7 cellular contexts compared by ENCODE assay signal in genomic region chr1:211576717-211577116, GRCh38. TPM values are rescaled to one million over a fixed set of nuclear protein-coding genes. Genes with fewer than 3 reads are reported as not detected.
DNase-seq lines count a peak whose midpoint lies in the region; ATAC-seq and TF ChIP-seq lines count a peak whose summit lies in the region.

No MANE protein-coding gene starts in this region.

- H3K9me3 ChIP-seq in HCT116 (ENCODE audit: control insufficient read depth in 1 of 2, insufficient read depth in 1 of 2, low read depth in 1 of 2, low read length in 2 of 2) (no peaks in the 10 kb centered on the region), spleen (no peaks in the 10 kb centered on the region)

- intact Hi-C loops in HCT116 (cut with micrococcal nuclease), result no loop called here
- intact Hi-C loops in activated B cell treated with CpG ODN at 0.5 μM for 24 hours (cut with micrococcal nuclease), result loop anchor here (1.0 to 5.0 kb wide), 4 partner anchors 49 to 791 kb away; no protein-coding TSS in a partner anchor
- intact Hi-C loops in spleen (cut with DNase I; ENCODE audit: low total_unique reads), result loop anchor here (5.0 kb wide), 1 partner anchor 66 kb away; no protein-coding TSS in a partner anchor

- no peak for TF ChIP-seq POLR2A in HCT116 (IDR thresholded peaks at IDR 0.05; ENCODE audit: borderline replicate concordance, extremely low read depth, insufficient read depth, insufficient read length)
- no peak for TF ChIP-seq POLR2A in spleen (IDR thresholded peaks at IDR 0.05)

- peak overlapping the region; percentile 94 for H3K4me3 Mint-ChIP-seq in activated B cell treated with CpG ODN at 0.5 μM for 24 hours
- peak overlapping the region; percentile 87 for H3K4me3 Mint-ChIP-seq in glutamatergic neuron (ENCODE audit: unreplicated experiment)

- H3K27ac Mint-ChIP-seq in activated B cell treated with CpG ODN at 0.5 μM for 24 hours, result no peak overlapping the region
- no peak overlapping the region for H3K27ac Mint-ChIP-seq in glutamatergic neuron (ENCODE audit: unreplicated experiment)

- DNase-seq in HCT116 (ENCODE audit: low read depth, low spot score) (no peak), activated B cell treated with CpG ODN at 0.5 μM for 24 hours (no peak), glutamatergic neuron (no peak), spleen (no peak), SIG-M5 (lab: John Stamatoyannopoulos, UW) (no peak), NCI-H2029 (lab: John Stamatoyannopoulos, UW) (no peak), AG08395 (ENCODE audit: low spot score) (no peak)

- H3K9me2 ChIP-seq in HCT116 (ENCODE audit: insufficient read depth), result no peaks in the 10 kb centered on the region

- POLR2A ChIA-PET in HCT116 (lab: Charles Lee) (no interaction called here), activated B cell treated with CpG ODN at 0.5 μM for 24 hours (lab: Charles Lee) (interaction anchor here (1.3 kb wide), 1 partner anchor 30 kb away, joined by 5 read pairs; no protein-coding TSS in a partner anchor)

- H3K36me3 Mint-ChIP-seq in activated B cell treated with CpG ODN at 0.5 μM for 24 hours (ENCODE audit: low read depth), result peaks cover 28% of the 10 kb centered on the region
- no peaks in the 10 kb centered on the region for H3K36me3 Mint-ChIP-seq in glutamatergic neuron (ENCODE audit: unreplicated experiment)

- H3K4me2 ChIP-seq in HCT116 (ENCODE audit: low read length), result peak overlapping the region; percentile 93

- H4K20me1 ChIP-seq in HCT116 (ENCODE audit: insufficient read depth), result no peaks in the 10 kb centered on the region; the same call in 1 of the 2 replicates

- RAD21 ChIA-PET in HCT116 (lab: Charles Lee; ENCODE audit: low non-redundant PET in 1 of 2, low total read pairs in 2 of 2, uncharacterized antibody in 2 of 2, unreplicated experiment in 2 of 2), result interaction anchor here in 1 of 2 experiments (0.6 kb wide), 1 partner anchor 72 kb away, joined by 3 read pairs; no protein-coding TSS in a partner anchor

- H3K4me1 ChIP-seq in HCT116 (ENCODE audit: control insufficient read depth in 1 of 2, insufficient read depth in 2 of 2, low read length in 2 of 2), result peaks cover 10 to 40% of the 10 kb centered on the region in 2 experiments
- H3K4me1 ChIP-seq in spleen, result peaks cover 22 to 76% (median 60%) of the 10 kb centered on the region in 6 donors

- no peak for ATAC-seq in HCT116
- no peak for ATAC-seq in activated B cell treated with CpG ODN at 0.5 μM for 24 hours (ENCODE audit: low read depth)

- CTCF ChIA-PET in HCT116 (lab: Charles Lee) (no interaction called here), activated B cell treated with CpG ODN at 0.5 μM for 24 hours (lab: Charles Lee) (no interaction called here)

- H3K27me3 Mint-ChIP-seq in activated B cell treated with CpG ODN at 0.5 μM for 24 hours, result no peaks in the 10 kb centered on the region
- peaks cover 3% of the 10 kb centered on the region for H3K27me3 Mint-ChIP-seq in glutamatergic neuron (ENCODE audit: unreplicated experiment)

- H3K4me1 Mint-ChIP-seq in activated B cell treated with CpG ODN at 0.5 μM for 24 hours (peaks cover 21% of the 10 kb centered on the region), glutamatergic neuron (ENCODE audit: low read depth, unreplicated experiment) (peaks cover 7% of the 10 kb centered on the region)

- H3K9ac ChIP-seq in HCT116 (ENCODE audit: low read length), result no peak overlapping the region

- no peak for TF ChIP-seq CTCF in HCT116 (IDR thresholded peaks at IDR 0.05 in 2 of 3, conservative IDR thresholded peaks at IDR 0.05 in 1 of 3; ENCODE audit: borderline replicate concordance in 1 of 3, insufficient read depth in 1 of 3, low read depth in 2 of 3, low read length in 2 of 3)
- TF ChIP-seq CTCF in activated B cell treated with CpG ODN at 0.5 μM for 24 hours (IDR thresholded peaks at IDR 0.05), result no peak
- TF ChIP-seq CTCF in glutamatergic neuron (IDR thresholded peaks at IDR 0.05; ENCODE audit: partially characterized antibody, unreplicated experiment), result no peak
- TF ChIP-seq CTCF in spleen (IDR thresholded peaks at IDR 0.05 in 8 of 11, conservative IDR thresholded peaks at IDR 0.05 in 3 of 11), result no peak

- H2AFZ ChIP-seq in HCT116 (ENCODE audit: low read depth, low read length, poor library complexity, severe bottlenecking), result no peak overlapping the region

- H3K27me3 ChIP-seq in HCT116 (ENCODE audit: insufficient read depth, low read length), result no peaks in the 10 kb centered on the region
- H3K27me3 ChIP-seq in spleen (replicated peaks in 1 of 7), result no peaks in the 10 kb centered on the region

- TF ChIP-seq RAD21 in HCT116 (IDR thresholded peaks at IDR 0.05; ENCODE audit: low read depth), result no peak

- 54 to 76% (median 66%) methylated on average over 2 of the region's 2 CpGs for WGBS in spleen, 5 donors

- peaks cover 10% of the 10 kb centered on the region for H3K79me2 ChIP-seq in HCT116 (ENCODE audit: insufficient read depth, low read length)

- H3K9me3 Mint-ChIP-seq in activated B cell treated with CpG ODN at 0.5 μM for 24 hours, result no peaks in the 10 kb centered on the region
- no peaks in the 10 kb centered on the region for H3K9me3 Mint-ChIP-seq in glutamatergic neuron (ENCODE audit: unreplicated experiment)

- H3K36me3 ChIP-seq in HCT116 (ENCODE audit: control insufficient read depth in 1 of 2, insufficient read depth in 2 of 2, low read length in 2 of 2) (peaks cover 0 to 7% of the 10 kb centered on the region in 2 experiments; a peak in 2 of 4 replicates), spleen (peaks cover 0 to 40% (median 10%) of the 10 kb centered on the region in 6 donors)

- H3K4me3 ChIP-seq in HCT116 (replicated peaks in 1 of 2; ENCODE audit: low read depth in 1 of 2, low read length in 2 of 2), result peak overlapping the region; percentile 74 to 84; a peak in 3 of 4 replicates
- H3K4me3 ChIP-seq in spleen, result peak overlapping the region; percentile 72 to 99 (median 90)

- no peak overlapping the region for H3K27ac ChIP-seq in HCT116 (ENCODE audit: low read depth, low read length)
- peak overlapping the region in 4 of 8 donors; percentile 98 to 99 (median 98) for H3K27ac ChIP-seq in spleen

- TSS peak; percentile 44 for BruUV-seq in HCT116 (replicated peaks; lab: Mats Ljungman, UMichigan)

TF ChIP-seq in HCT116, 20 proteins besides CTCF, POLR2A, EP300 and RAD21:
- no peak for TF ChIP-seq ZFX (IDR thresholded peaks at IDR 0.05)
- no peak for TF ChIP-seq YY1 (IDR thresholded peaks at IDR 0.05; ENCODE audit: extremely low read depth, insufficient replicate concordance, low read depth, low read length)
- TF ChIP-seq POLR2AphosphoS5 (IDR thresholded peaks at IDR 0.05; ENCODE audit: low read depth, low read length), result no peak
- no peak for TF ChIP-seq JUND (IDR thresholded peaks at IDR 0.05)
- TF ChIP-seq TCF7L2 (IDR thresholded peaks at IDR 0.05; ENCODE audit: borderline replicate concordance, extremely low read depth, insufficient read depth, insufficient read length), result no peak
TF ChIP-seq in HCT116: peak in this region for 0.

RNA-seq across cellular contexts. Expression of gene SLC30A1, which starts 2.2 kb away (rescaled TPM):
- total RNA-seq in HCT116 (2021; ENCODE audit: unreplicated experiment), result 9.7 TPM
- polyA plus RNA-seq in HCT116 (2012), result 3.6 and 5.0 TPM in 2 replicates
- total RNA-seq in activated B cell treated with CpG ODN at 0.5 μM for 24 hours, result 14.2 and 15.6 TPM in 2 replicates
- total RNA-seq in glutamatergic neuron (ENCODE audit: unreplicated experiment), result 3.1 TPM
- 10 to 100 TPM; 28.0 to 38.5 (median 32.8) TPM for total RNA-seq in spleen
- 1 to 10 TPM; 3.0 to 5.8 (median 3.3) TPM for polyA plus RNA-seq in spleen
